11 cellular contexts compared by ENCODE assay signal in genomic region chr3:161890147-161890625, GRCh38.
A peak's percentile ranks its signal among the peaks of the same experiment; 100 is the strongest.
DNase-seq lines count a peak whose midpoint lies in the region; ATAC-seq and TF ChIP-seq lines count a peak whose summit lies in the region.
"Had no signal": no experiment of that assay in that cellular context is flagged by ENCODE, and none has a peak within 500 bp of the region (broad histone marks: within the 10 kb centered on the region; RNA-seq: fewer than 3 reads in every experiment).

No MANE protein-coding gene starts in this region.

- H3K27me3 ChIP-seq in brain microvascular endothelial cell (replicated peaks) (no peaks in the 10 kb centered on the region), lower lobe of right lung (ENCODE audit: low read depth) (no peaks in the 10 kb centered on the region), sigmoid colon (no peaks in the 10 kb centered on the region), dorsolateral prefrontal cortex (no peaks in the 10 kb centered on the region)

- no peak for TF ChIP-seq EP300 in sigmoid colon (IDR thresholded peaks at IDR 0.05)

- no peak for TF ChIP-seq CTCF in AG10803 (conservative IDR thresholded peaks at IDR 0.05; ENCODE audit: low read length)
- TF ChIP-seq CTCF in brain microvascular endothelial cell (IDR thresholded peaks at IDR 0.05; ENCODE audit: low read depth, low read length, missing control alignments): no peak
- TF ChIP-seq CTCF in lower lobe of right lung (IDR thresholded peaks at IDR 0.05): no peak
- no peak for TF ChIP-seq CTCF in sigmoid colon (IDR thresholded peaks at IDR 0.05)
- TF ChIP-seq CTCF in dorsolateral prefrontal cortex (IDR thresholded peaks at IDR 0.05 in 54 of 56, conservative IDR thresholded peaks at IDR 0.05 in 2 of 56; ENCODE audit: low read depth in 1 of 56, partially characterized antibody in 56 of 56): no peak

- in situ Hi-C loops in brain microvascular endothelial cell (cut with HindIII; ENCODE audit: low pct_ligation_motif_present, low sequenced_read_pairs): no loop called here

- peak overlapping the region; percentile 89 for H3K27ac ChIP-seq in brain microvascular endothelial cell
- no peak overlapping the region for H3K27ac ChIP-seq in lower lobe of right lung
- no peak overlapping the region for H3K27ac ChIP-seq in sigmoid colon
- H3K27ac ChIP-seq in dorsolateral prefrontal cortex: no peak overlapping the region

- no peak for TF ChIP-seq POLR2A in sigmoid colon (IDR thresholded peaks at IDR 0.05)

- WGBS in sigmoid colon, 2 donors: 30 to 70% methylated on average over 2 of the region's 2 CpGs

- no peaks in the 10 kb centered on the region for H3K4me1 ChIP-seq in lower lobe of right lung
- H3K4me1 ChIP-seq in sigmoid colon: peaks cover 0 to 5% (median 0%) of the 10 kb centered on the region in 4 donors

- intact Hi-C loops in lower lobe of right lung (cut with DNase I): no loop called here
- intact Hi-C loops in sigmoid colon (cut with DNase I): no loop called here
- intact Hi-C loops in dorsolateral prefrontal cortex (cut with DNase I): no loop called here

- peak; percentile 90 to 98 for ATAC-seq in lower lobe of right lung
- ATAC-seq: naive thymus-derived CD4-positive, alpha-beta T cell had no signal

- H3K36me3 ChIP-seq in brain microvascular endothelial cell (replicated peaks) (no peaks in the 10 kb centered on the region), lower lobe of right lung (no peaks in the 10 kb centered on the region), sigmoid colon (no peaks in the 10 kb centered on the region)

- DNase-seq in AG10803 (ENCODE audit: low read depth) (peak; percentile 87), HuH-7 (ENCODE audit: low spot score) (peak; percentile 8), brain microvascular endothelial cell (peak; percentile 100), lower lobe of right lung (peak; percentile 73), sigmoid colon (no peak), globus pallidus (ENCODE audit: low spot score) (no peak), dorsolateral prefrontal cortex (no peak), NK-92 (lab: John Stamatoyannopoulos, UW; ENCODE audit: unreplicated experiment) (no peak)
- DNase-seq: activated T-cell treated with anti-CD3 and anti-CD28 coated beads, Interleukin-2, amount 50 U/mL, for 1 hour; naive thymus-derived CD4-positive, alpha-beta T cell; NCI-H1694 had no signal

- no peak overlapping the region for H3K4me3 ChIP-seq in AG10803 (ENCODE audit: low read length)
- no peak overlapping the region for H3K4me3 ChIP-seq in brain microvascular endothelial cell (ENCODE audit: low read depth, low read length)
- no peak overlapping the region for H3K4me3 ChIP-seq in lower lobe of right lung
- H3K4me3 ChIP-seq in sigmoid colon: no peak overlapping the region
- H3K4me3 ChIP-seq in dorsolateral prefrontal cortex: no peak overlapping the region

- peaks cover 5% of the 10 kb centered on the region for H3K9me3 ChIP-seq in lower lobe of right lung
- peaks cover 0 to under 1% (median 0%) of the 10 kb centered on the region in 4 donors for H3K9me3 ChIP-seq in sigmoid colon

Comparison
In these comparisons a context has a peak if more than half of its experiments do, and no peak if none do; other contexts are left out.
1. DNase-seq: peak in AG10803 (single experiment), HuH-7 (single experiment), brain microvascular endothelial cell (single experiment) and lower lobe of right lung (single experiment); none in sigmoid colon (single experiment), globus pallidus (single experiment), dorsolateral prefrontal cortex (0 of 10) and NK-92 (single experiment).